ENCODE assay signal across 13 cellular contexts in the genomic region with DNA sequence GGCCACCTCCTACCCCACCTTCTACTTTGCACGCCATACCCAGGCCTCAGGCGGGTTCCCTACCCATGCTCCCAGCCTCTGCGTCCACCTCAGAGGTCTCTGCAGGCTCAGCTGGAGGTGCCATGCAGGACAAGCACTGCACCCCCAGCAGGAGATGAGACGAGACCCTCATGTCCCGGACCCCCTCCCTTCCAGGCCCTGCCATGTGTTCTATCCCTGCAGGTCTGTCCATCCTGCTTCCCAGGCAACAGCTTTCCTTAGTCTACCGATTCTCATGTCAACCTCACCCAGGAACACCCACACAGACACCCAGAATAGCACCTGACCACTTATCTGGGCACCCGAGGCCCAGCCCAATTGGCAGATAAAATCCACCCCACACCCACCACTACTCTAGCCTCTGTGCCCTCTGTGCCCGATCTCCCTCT. TPM values are rescaled to one million over a fixed set of nuclear protein-coding genes. Genes with fewer than 3 reads are reported as not detected.
DNase-seq lines count a peak whose midpoint lies in the region.
"Had no signal": no experiment of that assay in that cellular context is flagged by ENCODE, and none has a peak within 500 bp of the region (broad histone marks: within the 10 kb centered on the region; RNA-seq: fewer than 3 reads in every experiment).

No MANE protein-coding gene starts in this region.

- no peak overlapping the region for H3K4me3 Mint-ChIP-seq in activated naive CD4-positive, alpha-beta T cell treated with anti-CD3 and anti-CD28 coated beads, Interleukin-2, amount 10 ng/mL, durations not matched to agents 7 days and 5 days
- no peak overlapping the region for H3K4me3 Mint-ChIP-seq in activated T-helper 2 cell treated with anti-CD3 and anti-CD28 coated beads, Interferon-gamma antibody, Interleukin-2, Interleukin-4, amounts not matched to agents 10 μg/mL and 5 μg/mL and 100 μg/mL, durations not matched to agents 14 hours and 24 hours and 36 hours (ENCODE audit: low read depth)
- peak overlapping the region; percentile 61 to 74 (median 71) for H3K4me3 Mint-ChIP-seq in immature natural killer cell

- H3K9me3 Mint-ChIP-seq in activated naive CD4-positive, alpha-beta T cell treated with anti-CD3 and anti-CD28 coated beads, Interleukin-2, amount 10 ng/mL, durations not matched to agents 7 days and 5 days = no peaks in the 10 kb centered on the region
- no peaks in the 10 kb centered on the region for H3K9me3 Mint-ChIP-seq in activated T-helper 2 cell treated with anti-CD3 and anti-CD28 coated beads, Interferon-gamma antibody, Interleukin-2, Interleukin-4, amounts not matched to agents 10 μg/mL and 5 μg/mL and 100 μg/mL, durations not matched to agents 14 hours and 24 hours and 36 hours
- H3K9me3 Mint-ChIP-seq in immature natural killer cell = no peaks in the 10 kb centered on the region

- peak overlapping the region; percentile 60 for H3K27ac Mint-ChIP-seq in activated naive CD4-positive, alpha-beta T cell treated with anti-CD3 and anti-CD28 coated beads, Interleukin-2, amount 10 ng/mL, durations not matched to agents 7 days and 5 days
- peak overlapping the region; percentile 70 for H3K27ac Mint-ChIP-seq in activated T-helper 2 cell treated with anti-CD3 and anti-CD28 coated beads, Interferon-gamma antibody, Interleukin-2, Interleukin-4, amounts not matched to agents 10 μg/mL and 5 μg/mL and 100 μg/mL, durations not matched to agents 14 hours and 24 hours and 36 hours
- peak overlapping the region; percentile 85 to 99 (median 94) for H3K27ac Mint-ChIP-seq in immature natural killer cell

- DNase-seq in activated naive CD4-positive, alpha-beta T cell treated with anti-CD3 and anti-CD28 coated beads, Interleukin-2, amount 10 ng/mL, durations not matched to agents 7 days and 5 days = no peak
- DNase-seq in activated naive CD4-positive, alpha-beta T cell treated with anti-CD3 and anti-CD28 coated beads, Interleukin-2, amount 50 U/mL, for 16 hours = no peak
- no peak for DNase-seq in activated T-helper 2 cell treated with anti-CD3 and anti-CD28 coated beads, Interferon-gamma antibody, Interleukin-2, Interleukin-4, amounts not matched to agents 10 μg/mL and 5 μg/mL and 100 μg/mL, durations not matched to agents 14 hours and 24 hours and 36 hours (ENCODE audit: low spot score)
- no peak for DNase-seq in immature natural killer cell
- DNase-seq in NCI-H1694 treated with DMSO at 0.1 percent for 48 hours (lab: John Stamatoyannopoulos, UW) = no peak
- DNase-seq in SW 1271 (lab: John Stamatoyannopoulos, UW) = no peak
- DNase-seq in medulla oblongata (ENCODE audit: extremely low spot score) = no peak
- DNase-seq: activated CD8-positive, alpha-beta memory T cell treated with anti-CD3 and anti-CD28 coated beads, Interleukin-2, amount 50 U/mL, for 48 hours; effector CD4-positive, alpha-beta T cell; KG1; lower lobe of right lung; stimulated activated naive CD4-positive, alpha-beta T cell had no signal

- H3K27ac ChIP-seq in temporal lobe (ENCODE audit: low read depth, low read length) = peak overlapping the region; percentile 83
- H3K27ac ChIP-seq: lower lobe of right lung had no signal

- peaks cover 92% of the 10 kb centered on the region for H3K4me1 Mint-ChIP-seq in activated naive CD4-positive, alpha-beta T cell treated with anti-CD3 and anti-CD28 coated beads, Interleukin-2, amount 10 ng/mL, durations not matched to agents 7 days and 5 days
- H3K4me1 Mint-ChIP-seq in activated T-helper 2 cell treated with anti-CD3 and anti-CD28 coated beads, Interferon-gamma antibody, Interleukin-2, Interleukin-4, amounts not matched to agents 10 μg/mL and 5 μg/mL and 100 μg/mL, durations not matched to agents 14 hours and 24 hours and 36 hours (ENCODE audit: low read depth) = peaks cover 86% of the 10 kb centered on the region
- H3K4me1 Mint-ChIP-seq in immature natural killer cell = peaks cover 89 to 96% of the 10 kb centered on the region in 2 donors

- peaks cover 60% of the 10 kb centered on the region for H3K36me3 Mint-ChIP-seq in activated naive CD4-positive, alpha-beta T cell treated with anti-CD3 and anti-CD28 coated beads, Interleukin-2, amount 10 ng/mL, durations not matched to agents 7 days and 5 days
- peaks cover 75% of the 10 kb centered on the region for H3K36me3 Mint-ChIP-seq in activated T-helper 2 cell treated with anti-CD3 and anti-CD28 coated beads, Interferon-gamma antibody, Interleukin-2, Interleukin-4, amounts not matched to agents 10 μg/mL and 5 μg/mL and 100 μg/mL, durations not matched to agents 14 hours and 24 hours and 36 hours (ENCODE audit: low read depth)
- H3K36me3 Mint-ChIP-seq in immature natural killer cell = peaks cover 0 to 11% (median 0%) of the 10 kb centered on the region in 3 donors

- CTCF ChIA-PET in activated naive CD4-positive, alpha-beta T cell treated with anti-CD3 and anti-CD28 coated beads, Interleukin-2, amount 10 ng/mL, durations not matched to agents 7 days and 5 days (lab: Charles Lee) = no interaction called here

- intact Hi-C loops in activated T-helper 2 cell treated with anti-CD3 and anti-CD28 coated beads, Interferon-gamma antibody, Interleukin-2, Interleukin-4, amounts not matched to agents 10 μg/mL and 5 μg/mL and 100 μg/mL, durations not matched to agents 14 hours and 24 hours and 36 hours (cut with micrococcal nuclease) = no loop called here

- H3K27me3 Mint-ChIP-seq in activated naive CD4-positive, alpha-beta T cell treated with anti-CD3 and anti-CD28 coated beads, Interleukin-2, amount 10 ng/mL, durations not matched to agents 7 days and 5 days = no peaks in the 10 kb centered on the region
- no peaks in the 10 kb centered on the region for H3K27me3 Mint-ChIP-seq in activated T-helper 2 cell treated with anti-CD3 and anti-CD28 coated beads, Interferon-gamma antibody, Interleukin-2, Interleukin-4, amounts not matched to agents 10 μg/mL and 5 μg/mL and 100 μg/mL, durations not matched to agents 14 hours and 24 hours and 36 hours (ENCODE audit: low read depth)
- H3K27me3 Mint-ChIP-seq in immature natural killer cell (ENCODE audit: low read depth in 3 of 3) = peaks cover 4 to 18% (median 5%) of the 10 kb centered on the region in 3 donors

RNA-seq across cellular contexts. Expression of gene SEMA4D, which starts 52.1 kb away (rescaled TPM):
- 317 and 330 TPM in 2 replicates for total RNA-seq in activated T-helper 2 cell treated with anti-CD3 and anti-CD28 coated beads, Interferon-gamma antibody, Interleukin-2, Interleukin-4, amounts not matched to agents 10 μg/mL and 5 μg/mL and 100 μg/mL, durations not matched to agents 14 hours and 24 hours and 36 hours
- polyA plus RNA-seq in immature natural killer cell = 10 to 100 TPM; 45.8 to 80.6 (median 47.0) TPM
- total RNA-seq in temporal lobe = 10.6 TPM

Comparison
In these comparisons a context has a peak if more than half of its experiments do, and no peak if none do; other contexts are left out.
1. H3K4me3 Mint-ChIP-seq: peak in immature natural killer cell (5 of 5); none in activated naive CD4-positive, alpha-beta T cell treated with anti-CD3 and anti-CD28 coated beads, Interleukin-2, amount 10 ng/mL, durations not matched to agents 7 days and 5 days (single experiment) and activated T-helper 2 cell treated with anti-CD3 and anti-CD28 coated beads, Interferon-gamma antibody, Interleukin-2, Interleukin-4, amounts not matched to agents 10 μg/mL and 5 μg/mL and 100 μg/mL, durations not matched to agents 14 hours and 24 hours and 36 hours (single experiment).
2. RNA of gene SEMA4D, which starts 52.1 kb away (total RNA-seq): 317 to 330 TPM in activated T-helper 2 cell treated with anti-CD3 and anti-CD28 coated beads, Interferon-gamma antibody, Interleukin-2, Interleukin-4, amounts not matched to agents 10 μg/mL and 5 μg/mL and 100 μg/mL, durations not matched to agents 14 hours and 24 hours and 36 hours; 10.6 TPM in temporal lobe (single experiment); every median in the first group is over 10 times any median in the second.
3. Peak in every context shown above with its lines, with median percentiles within 50 percentile points of each other: H3K27ac Mint-ChIP-seq.